In the genomic region with DNA sequence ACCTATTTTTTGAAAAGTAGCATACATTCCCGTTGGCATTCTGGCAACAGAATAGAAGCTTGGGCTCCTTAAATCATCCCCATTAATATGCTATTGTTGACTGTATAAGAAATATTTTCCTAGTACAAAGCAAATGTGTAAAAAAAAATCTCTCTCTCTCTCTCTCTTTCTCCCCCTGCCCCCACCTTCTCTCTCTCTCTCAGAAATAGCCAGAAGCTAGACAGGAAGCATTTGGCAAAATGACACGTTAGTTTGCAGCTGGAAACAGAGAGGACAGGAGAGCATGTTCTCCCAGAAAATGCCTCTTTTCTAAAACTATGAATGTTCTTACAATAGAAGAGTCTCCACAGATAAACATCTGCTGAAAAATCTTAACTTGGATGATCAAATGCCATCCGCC, we compare ENCODE assay signal across 14 cellular contexts. TPM values are rescaled to one million over a fixed set of nuclear protein-coding genes. Genes with fewer than 3 reads are reported as not detected.
A peak's percentile ranks its signal among the peaks of the same experiment; 100 is the strongest.
DNase-seq lines count a peak whose midpoint lies in the region; TF ChIP-seq lines count a peak whose summit lies in the region.
"Had no signal": no experiment of that assay in that cellular context is flagged by ENCODE, and none has a peak within 500 bp of the region (broad histone marks: within the 10 kb centered on the region; RNA-seq: fewer than 3 reads in every experiment).

No MANE protein-coding gene starts in this region.

- DNase-seq in HT1080 (ENCODE audit: low read depth) (peak; percentile 32), mammary epithelial cell (peak; percentile 24), left ventricle myocardium inferior (no peak), suprapubic skin (ENCODE audit: low spot score in 2 of 2) (no peak), Peyer's patch (no peak), midbrain (lab: John Stamatoyannopoulos, UW) (no peak), MV-4-11 (lab: John Stamatoyannopoulos, UW) (no peak)
- DNase-seq: activated gamma-delta T cell; NCI-H2081 treated with DMSO at 0.1 percent for 48 hours; retina; stimulated activated CD4-positive, alpha-beta T cell treated with anti-CD3 and anti-CD28 coated beads, Interleukin-2, amount 100 ng/mL, for 24 hours; stimulated activated CD8-positive, alpha-beta memory T cell treated with anti-CD3 and anti-CD28 coated beads, Interleukin-4, amount 100 ng/mL, for 48 hours had no signal

- TF ChIP-seq POLR2A in suprapubic skin (IDR thresholded peaks at IDR 0.05) (no peak), Peyer's patch (IDR thresholded peaks at IDR 0.05) (no peak)

- peak overlapping the region in 1 of 3 experiments; percentile 24 for H3K4me3 ChIP-seq in mammary epithelial cell (replicated peaks in 1 of 3; ENCODE audit: insufficient read depth in 1 of 3, low read depth in 2 of 3, low read length in 3 of 3)
- no peak overlapping the region for H3K4me3 ChIP-seq in left ventricle myocardium inferior
- H3K4me3 ChIP-seq in suprapubic skin, result no peak overlapping the region
- H3K4me3 ChIP-seq in Peyer's patch, result no peak overlapping the region
- H3K4me3 ChIP-seq: thyroid gland had no signal

- dilution Hi-C loops in mammary epithelial cell (cut with HindIII; ENCODE audit: low sequenced_read_pairs), result loop anchor here (10.0 to 25.0 kb wide), 4 partner anchors 222 to 1554 kb away; no protein-coding TSS in a partner anchor

- H3K9me3 ChIP-seq in mammary epithelial cell (replicated peaks; ENCODE audit: insufficient read depth, low read length) (no peaks in the 10 kb centered on the region), left ventricle myocardium inferior (replicated peaks) (no peaks in the 10 kb centered on the region), suprapubic skin (no peaks in the 10 kb centered on the region), Peyer's patch (no peaks in the 10 kb centered on the region)
- H3K9me3 ChIP-seq: thyroid gland had no signal

- no peaks in the 10 kb centered on the region for H4K20me1 ChIP-seq in mammary epithelial cell (ENCODE audit: insufficient read depth, low read length)

- intact Hi-C loops in mammary epithelial cell (cut with micrococcal nuclease) (loop anchor here (2.0 to 5.0 kb wide), 5 partner anchors 104 to 1570 kb away; no protein-coding TSS in a partner anchor), left ventricle myocardium inferior (cut with micrococcal nuclease) (loop anchor here (5.0 to 10.0 kb wide), 2 partner anchors 102 to 254 kb away; no protein-coding TSS in a partner anchor)

- H3K4me1 ChIP-seq in mammary epithelial cell (ENCODE audit: insufficient read depth, low read length) (peaks cover 63% of the 10 kb centered on the region), left ventricle myocardium inferior (peaks cover 51% of the 10 kb centered on the region), suprapubic skin (peaks cover 23% of the 10 kb centered on the region), Peyer's patch (peaks cover 0 to 2% (median 0%) of the 10 kb centered on the region in 4 donors)

- H3K9ac ChIP-seq in mammary epithelial cell (ENCODE audit: insufficient read depth, low read length), result peak overlapping the region; percentile 83

- CTCF ChIA-PET in mammary epithelial cell (lab: Charles Lee; ENCODE audit: low non-redundant PET), result no interaction called here

- H3K27ac ChIP-seq in mammary epithelial cell (ENCODE audit: insufficient read depth, low read depth, low read length) (peak overlapping the region; percentile 96), left ventricle myocardium inferior (replicated peaks) (peak overlapping the region; percentile 78), suprapubic skin (peak overlapping the region; percentile 5), Peyer's patch (no peak overlapping the region)
- H3K27ac ChIP-seq: thyroid gland had no signal

- H3K27me3 ChIP-seq in mammary epithelial cell (ENCODE audit: insufficient read depth, low read length) (no peaks in the 10 kb centered on the region), left ventricle myocardium inferior (ENCODE audit: low read depth) (no peaks in the 10 kb centered on the region), suprapubic skin (no peaks in the 10 kb centered on the region), Peyer's patch (no peaks in the 10 kb centered on the region)
- H3K27me3 ChIP-seq: thyroid gland had no signal

- H3K36me3 ChIP-seq in mammary epithelial cell (ENCODE audit: insufficient read depth, low read length), result peaks cover 5% of the 10 kb centered on the region
- no peaks in the 10 kb centered on the region for H3K36me3 ChIP-seq in left ventricle myocardium inferior
- no peaks in the 10 kb centered on the region for H3K36me3 ChIP-seq in suprapubic skin
- no peaks in the 10 kb centered on the region for H3K36me3 ChIP-seq in Peyer's patch
- H3K36me3 ChIP-seq: thyroid gland had no signal

- no peak overlapping the region for H2AFZ ChIP-seq in mammary epithelial cell (ENCODE audit: low read depth, low read length)

- WGBS in mammary epithelial cell (ENCODE audit: low coverage, missing lambda C conversion rate), result 30% methylated on average over 3 of the region's 3 CpGs
- 41% methylated on average over 3 of the region's 3 CpGs for WGBS in suprapubic skin

- no peak for TF ChIP-seq EP300 in suprapubic skin (IDR thresholded peaks at IDR 0.05)

- TF ChIP-seq CTCF in mammary epithelial cell (conservative IDR thresholded peaks at IDR 0.05 in 1 of 2, IDR thresholded peaks at IDR 0.05 in 1 of 2; ENCODE audit: extremely low read depth in 1 of 2, insufficient read depth in 1 of 2, low read depth in 1 of 2, low read length in 2 of 2) (no peak), left ventricle myocardium inferior (IDR thresholded peaks at IDR 0.05; ENCODE audit: borderline replicate concordance) (no peak), suprapubic skin (IDR thresholded peaks at IDR 0.05) (no peak), Peyer's patch (IDR thresholded peaks at IDR 0.05) (no peak)

- peaks cover 34% of the 10 kb centered on the region for H3K79me2 ChIP-seq in mammary epithelial cell (ENCODE audit: insufficient read depth, low read length)

- in situ Hi-C loops in mammary epithelial cell (cut with MboI; ENCODE audit: low sequenced_read_pairs in 2 of 2), result loop anchor here (10.0 to 25.0 kb wide), 6 partner anchors 104 to 1529 kb away; partner anchors contain the start of gene KLF6 (in 1 of the 2)

- BruUV-seq in mammary epithelial cell (replicated peaks; lab: Mats Ljungman, UMichigan), result no TSS peak

- peak overlapping the region; percentile 92 for H3K4me2 ChIP-seq in mammary epithelial cell (ENCODE audit: insufficient read depth, low read depth, low read length)

RNA-seq across cellular contexts. Expression of gene AKR1E2, which starts 59.6 kb away (rescaled TPM):
- not detected in 2 replicates for total RNA-seq in HT1080 (2014; rRNA removed; shearing (Covaris generic))
- not detected in 2 replicates for polyA plus RNA-seq in HT1080 (2015; cell fraction: cytosol; rRNA removed)
- not detected in 2 replicates for polyA plus RNA-seq in HT1080 (2015; cell fraction: nucleus; rRNA removed)
- total RNA-seq in mammary epithelial cell (10 to 100 TPM in 1 of 2 donors, 1 to 10 TPM in 1; 9.8 to 20.5 TPM), left ventricle myocardium inferior (5.9 TPM), suprapubic skin (1 to 10 TPM; 1.9 to 6.7 (median 4.3) TPM), Peyer's patch (10 to 100 TPM in 1 of 4 donors, 1 to 10 TPM in 3; 2.0 to 59.4 (median 3.6) TPM)
- not detected for polyA plus RNA-seq in mammary epithelial cell
- not detected for polyA minus RNA-seq in mammary epithelial cell
- total RNA-seq: Daoy had no signal

Comparison
In these comparisons a context has a peak if more than half of its experiments do, and no peak if none do; other contexts are left out.
1. DNase-seq: peak in HT1080 (single experiment) and mammary epithelial cell (single experiment); none in left ventricle myocardium inferior (single experiment), suprapubic skin (0 of 2), Peyer's patch (0 of 3), midbrain (single experiment) and MV-4-11 (single experiment).
2. H3K27ac ChIP-seq: peak in mammary epithelial cell (single experiment), left ventricle myocardium inferior (single experiment) and suprapubic skin (single experiment); none in Peyer's patch (0 of 4).